Comparison of ENCODE assay signal across 8 cellular contexts in the genomic region with DNA sequence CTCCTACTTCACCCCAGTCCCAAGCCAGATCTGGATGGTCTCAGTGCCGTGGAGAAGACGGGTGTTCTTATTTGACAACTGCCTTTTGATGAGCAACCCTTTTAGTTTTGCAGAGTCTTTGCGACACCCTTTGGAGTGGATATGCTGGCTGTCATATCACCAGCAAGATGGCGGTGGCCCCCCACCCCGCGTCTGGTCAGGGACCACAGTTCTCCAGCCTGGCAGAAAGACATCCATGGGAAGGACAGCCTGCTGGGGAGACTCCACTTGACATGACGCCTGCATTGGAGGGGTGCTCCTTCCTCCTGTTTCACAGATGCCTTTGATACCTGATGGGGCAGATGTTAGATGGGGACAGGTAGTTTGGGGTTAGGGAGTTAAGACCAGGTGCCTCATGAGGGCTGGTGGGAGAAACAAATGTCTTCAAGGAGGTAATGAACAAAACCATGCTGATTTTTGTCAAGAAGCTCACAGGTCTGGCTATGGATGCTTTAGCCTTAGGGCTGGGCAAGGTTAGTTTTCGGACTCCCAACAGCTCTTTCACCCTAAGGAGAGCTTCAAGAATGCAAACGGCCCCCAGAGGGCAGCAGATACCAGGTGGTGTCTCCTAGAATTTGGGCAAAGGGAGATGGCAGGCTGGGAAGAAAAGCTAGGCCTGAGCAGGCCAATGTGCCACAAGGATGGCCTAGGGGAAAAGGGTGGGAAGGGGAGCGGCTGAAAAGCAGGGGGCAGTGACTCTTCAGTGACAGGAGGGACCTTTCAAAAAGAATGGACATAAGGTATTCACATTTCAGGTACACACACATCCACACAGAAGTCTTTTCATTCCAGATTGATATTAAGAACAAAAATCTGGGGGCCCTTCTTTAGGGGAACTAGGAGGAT.
A peak's percentile ranks its signal among the peaks of the same experiment; 100 is the strongest.
DNase-seq lines count a peak whose midpoint lies in the region; ATAC-seq and TF ChIP-seq lines count a peak whose summit lies in the region.

No MANE protein-coding gene starts in this region.

- TF ChIP-seq CTCF in gastrocnemius medialis (IDR thresholded peaks at IDR 0.05 in 4 of 5, conservative IDR thresholded peaks at IDR 0.05 in 1 of 5), result peak in 3 of 5 experiments; percentile 14 to 49 (median 32)

- peak; percentile 29 to 34 for DNase-seq in NCI-H2081 (lab: John Stamatoyannopoulos, UW)
- DNase-seq in NCI-H2081 treated with DMSO at 0.1 percent for 48 hours (lab: John Stamatoyannopoulos, UW), result no peak
- DNase-seq in NAMALWA (ENCODE audit: low spot score), result peak; percentile 66
- peak; percentile 50 for DNase-seq in activated CD8-positive, alpha-beta memory T cell treated with anti-CD3 and anti-CD28 coated beads, Interleukin-2, amount 10 ng/mL, durations not matched to agents 7 days and 5 days
- DNase-seq in germinal center (ENCODE audit: low spot score), result peak; percentile 22
- DNase-seq in gastrocnemius medialis, result no peak

- H3K27me3 Mint-ChIP-seq in activated CD8-positive, alpha-beta memory T cell treated with anti-CD3 and anti-CD28 coated beads, Interleukin-2, amount 10 ng/mL, durations not matched to agents 7 days and 5 days, result no peaks in the 10 kb centered on the region

- in situ Hi-C loops in gastrocnemius medialis (cut with MboI; ENCODE audit: low sequenced_read_pairs in 4 of 4), result no loop called here

- peaks cover 0 to 64% of the 10 kb centered on the region in 2 donors for H3K36me3 ChIP-seq in gastrocnemius medialis

- H3K27me3 ChIP-seq in gastrocnemius medialis, result no peaks in the 10 kb centered on the region

- no peak overlapping the region for H3K27ac Mint-ChIP-seq in activated CD8-positive, alpha-beta memory T cell treated with anti-CD3 and anti-CD28 coated beads, Interleukin-2, amount 10 ng/mL, durations not matched to agents 7 days and 5 days

- no peaks in the 10 kb centered on the region for H3K9me3 ChIP-seq in gastrocnemius medialis

- H3K4me3 ChIP-seq in gastrocnemius medialis, result no peak overlapping the region

- H3K4me1 Mint-ChIP-seq in activated CD8-positive, alpha-beta memory T cell treated with anti-CD3 and anti-CD28 coated beads, Interleukin-2, amount 10 ng/mL, durations not matched to agents 7 days and 5 days, result peaks cover 3% of the 10 kb centered on the region

- no peaks in the 10 kb centered on the region for H3K9me3 Mint-ChIP-seq in activated CD8-positive, alpha-beta memory T cell treated with anti-CD3 and anti-CD28 coated beads, Interleukin-2, amount 10 ng/mL, durations not matched to agents 7 days and 5 days (ENCODE audit: low read depth)

- peaks cover 3% of the 10 kb centered on the region for H3K36me3 Mint-ChIP-seq in activated CD8-positive, alpha-beta memory T cell treated with anti-CD3 and anti-CD28 coated beads, Interleukin-2, amount 10 ng/mL, durations not matched to agents 7 days and 5 days

- intact Hi-C loops in gastrocnemius medialis (cut with DNase I; ENCODE audit: low total_unique reads), result loop anchor here (10.0 kb wide), 1 partner anchor 386 kb away; no protein-coding TSS in a partner anchor

- CTCF ChIA-PET in activated CD8-positive, alpha-beta memory T cell treated with anti-CD3 and anti-CD28 coated beads, Interleukin-2, amount 10 ng/mL, durations not matched to agents 7 days and 5 days (lab: Charles Lee), result interaction anchor here (0.6 to 4.6 kb wide), 15 partner anchors 9 to 902 kb away, joined by 3 to 31 read pairs (median 7); no protein-coding TSS in a partner anchor

- H3K4me3 Mint-ChIP-seq in activated CD8-positive, alpha-beta memory T cell treated with anti-CD3 and anti-CD28 coated beads, Interleukin-2, amount 10 ng/mL, durations not matched to agents 7 days and 5 days, result no peak overlapping the region

- no peak for ATAC-seq in activated CD8-positive, alpha-beta memory T cell treated with anti-CD3 and anti-CD28 coated beads, Interleukin-2, amount 10 ng/mL, durations not matched to agents 7 days and 5 days
- ATAC-seq in gastrocnemius medialis, result no peak
- no peak for ATAC-seq in GM19324 (IDR thresholded peaks at IDR 0.05; ENCODE audit: low FRiP score, unreplicated experiment)
- ATAC-seq in GM21786 (IDR thresholded peaks at IDR 0.05; ENCODE audit: unreplicated experiment), result no peak

- H3K4me1 ChIP-seq in gastrocnemius medialis, result no peaks in the 10 kb centered on the region

- no peak overlapping the region for H3K27ac ChIP-seq in gastrocnemius medialis

- TF ChIP-seq POLR2A in gastrocnemius medialis (IDR thresholded peaks at IDR 0.05), result no peak

Comparison
In these comparisons a context has a peak if more than half of its experiments do, and no peak if none do; other contexts are left out.
1. DNase-seq: peak in NCI-H2081 (2 of 2), NAMALWA (single experiment), activated CD8-positive, alpha-beta memory T cell treated with anti-CD3 and anti-CD28 coated beads, Interleukin-2, amount 10 ng/mL, durations not matched to agents 7 days and 5 days (single experiment) and germinal center (single experiment); none in NCI-H2081 treated with DMSO at 0.1 percent for 48 hours (single experiment) and gastrocnemius medialis (0 of 2).